ENCODE assay signal across 33 cellular contexts in the genomic region with DNA sequence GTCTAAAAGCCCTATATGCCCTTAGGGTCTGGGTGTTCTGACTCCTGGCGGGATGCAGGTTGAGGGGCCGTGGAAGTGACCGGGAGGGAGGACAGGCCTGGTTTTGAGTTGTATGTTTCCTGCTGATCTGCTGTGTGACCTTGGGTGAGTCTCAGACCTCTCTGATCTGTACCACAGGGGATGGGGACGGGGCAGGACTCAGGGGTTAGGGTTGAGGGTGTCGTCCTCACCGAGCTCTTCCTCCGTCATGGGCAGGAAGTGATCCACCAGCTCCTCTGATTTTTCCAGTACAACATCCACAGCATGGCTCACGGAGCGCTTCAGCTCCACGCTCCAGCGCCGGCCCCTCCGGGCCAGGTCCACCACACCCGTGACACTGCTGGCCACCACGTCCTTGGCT. TPM values are rescaled to one million over a fixed set of nuclear protein-coding genes. Genes with fewer than 3 reads are reported as not detected.
"Had no signal": no experiment of that assay in that cellular context is flagged by ENCODE, and none has a peak within 500 bp of the region (broad histone marks: within the 10 kb centered on the region; RNA-seq: fewer than 3 reads in every experiment).

No MANE protein-coding gene starts in this region.

- H3K27ac ChIP-seq: coronary artery, esophagus muscularis mucosa, foreskin keratinocyte, gastroesophageal sphincter, heart left ventricle, hepatocyte, left lung, neutrophil, parathyroid adenoma, stomach, thyroid gland, vagina had no signal

- DNase-seq: dermis blood vessel endothelial cell; effector memory CD4-positive, alpha-beta T cell; foreskin keratinocyte; heart left ventricle; left cardiac atrium; left lung; mesenchymal stem cell; mucosa of descending colon; naive B cell; stimulated activated CD4-positive, alpha-beta T cell treated with anti-CD3 and anti-CD28 coated beads, Interleukin-12 subunit alpha, Interleukin-12 subunit beta, amount 100 ng/mL, for 4 hours; stimulated activated CD4-positive, alpha-beta T cell treated with anti-CD3 and anti-CD28 coated beads, Interleukin-1b, Interleukin-23, amount 100 ng/mL, for 48 hours; stimulated activated CD4-positive, alpha-beta T cell treated with anti-CD3 and anti-CD28 coated beads, Interleukin-4, amount 100 ng/mL, for 1 hour; stimulated activated CD8-positive, alpha-beta memory T cell treated with anti-CD3 and anti-CD28 coated beads, Interleukin-4, amount 100 ng/mL, for 48 hours; stimulated activated naive CD4-positive, alpha-beta T cell treated with Interleukin-2 at 50 U/mL for 16 hours; stomach; thyroid gland; trophoblast cell had no signal

- H3K27me3 ChIP-seq: esophagus muscularis mucosa, gastroesophageal sphincter, heart left ventricle, hepatocyte, neutrophil, thyroid gland, vagina had no signal

- FAIRE-seq: endothelial cell of umbilical vein, islet of Langerhans had no signal

- H2AFZ ChIP-seq: hepatocyte, parathyroid adenoma had no signal

- H3K36me3 ChIP-seq: gastroesophageal sphincter, left lung, thyroid gland, vagina had no signal

- H3K9me3 ChIP-seq: esophagus muscularis mucosa, gastroesophageal sphincter, heart left ventricle, left lung, mucosa of descending colon, neutrophil, stomach, thyroid gland, vagina had no signal

- H3K9ac ChIP-seq: parathyroid adenoma had no signal

- ATAC-seq: foreskin keratinocyte; gastroesophageal sphincter; heart left ventricle; left cardiac atrium; left lung; mucosa of descending colon; natural killer cell treated with Interleukin-12 subunit alpha and Interleukin-12 subunit beta and Interleukin-15 and Interleukin-18, amount 100 ng/mL, for 72 hours; sciatic nerve had no signal

- H3K4me1 ChIP-seq: foreskin keratinocyte, gastroesophageal sphincter, parathyroid adenoma, thyroid gland, vagina had no signal

- H3K4me3 ChIP-seq: coronary artery, esophagus muscularis mucosa, gastroesophageal sphincter, heart left ventricle, hepatocyte, left lung, mucosa of descending colon, smooth muscle cell, stomach, thyroid gland, vagina had no signal

- H3K79me2 ChIP-seq: hepatocyte, parathyroid adenoma had no signal

- H3K4me2 ChIP-seq: hepatocyte, smooth muscle cell had no signal

RNA-seq across cellular contexts. Expression of gene PLIN5, which starts 6.2 kb away (rescaled TPM):
- total RNA-seq: fibroblast of lung; foreskin keratinocyte; kidney epithelial cell; natural killer cell treated with Interleukin-12 subunit alpha and Interleukin-12 subunit beta and Interleukin-15 and Interleukin-18, amount 100 ng/mL, for 72 hours; smooth muscle cell had no signal
- polyA plus RNA-seq: fibroblast of lung, foreskin keratinocyte, smooth muscle cell had no signal

RNA-seq across cellular contexts. Expression of gene PLIN4, which starts 10.6 kb away (rescaled TPM):
- total RNA-seq: endothelial cell of umbilical vein; epithelial cell of proximal tubule; natural killer cell treated with Interleukin-12 subunit alpha and Interleukin-12 subunit beta and Interleukin-15 and Interleukin-18, amount 100 ng/mL, for 72 hours; smooth muscle cell had no signal

RNA-seq across cellular contexts. Expression of gene LRG1, which starts 11.0 kb away (rescaled TPM):
- total RNA-seq: fibroblast of lung, osteoblast, smooth muscle cell had no signal
- polyA plus RNA-seq: smooth muscle cell had no signal

RNA-seq across cellular contexts. Expression of gene SEMA6B, which starts 30.6 kb away (rescaled TPM):
- total RNA-seq: epithelial cell of proximal tubule had no signal
